8 cellular contexts compared by ENCODE assay signal in genomic region chr17:50269477-50270429, GRCh38. TPM values are rescaled to one million over a fixed set of nuclear protein-coding genes. Genes with fewer than 3 reads are reported as not detected.
DNase-seq lines count a peak whose midpoint lies in the region; ATAC-seq and TF ChIP-seq lines count a peak whose summit lies in the region.

No MANE protein-coding gene starts in this region.

- TF ChIP-seq CTCF in C4-2B (conservative IDR thresholded peaks at IDR 0.05), result peak; percentile 91
- peak; percentile 89 to 90 for TF ChIP-seq CTCF in GM23338 (conservative IDR thresholded peaks at IDR 0.05; ENCODE audit: low read depth in 2 of 2)

- DNase-seq in GM23338 (ENCODE audit: low spot score), result peak; percentile 88
- peak; percentile 13 for DNase-seq in NCI-H748 treated with DMSO at 0.1 percent for 48 hours (lab: John Stamatoyannopoulos, UW)
- peak; percentile 8 to 21 for DNase-seq in activated CD8-positive, alpha-beta memory T cell treated with anti-CD3 and anti-CD28 coated beads for 1 hour (ENCODE audit: extremely low read depth in 1 of 2, low read depth in 1 of 2)
- DNase-seq in erythroblast (lab: John Stamatoyannopoulos, UW), result peak; percentile 44 to 66
- peak; percentile 38 to 87 for DNase-seq in stimulated activated effector memory CD8-positive, alpha-beta T cell treated with anti-CD3 and anti-CD28 coated beads, Interleukin-12 subunit alpha, Interleukin-12 subunit beta, amount 100 ng/mL, for 72 hours (ENCODE audit: low spot score in 2 of 2)

- peaks cover 13% of the 10 kb centered on the region for H3K27me3 Mint-ChIP-seq in GM23338 (ENCODE audit: insufficient read depth, low read depth, poor library complexity)

- no peaks in the 10 kb centered on the region for H3K9me2 ChIP-seq in GM23338 (ENCODE audit: insufficient read depth)

- no peak overlapping the region for H3K4me3 Mint-ChIP-seq in GM23338
- no peak overlapping the region for H3K4me3 Mint-ChIP-seq in stimulated activated effector memory CD8-positive, alpha-beta T cell treated with anti-CD3 and anti-CD28 coated beads, Interleukin-12 subunit alpha, Interleukin-12 subunit beta, amount 100 ng/mL, for 72 hours

- no peaks in the 10 kb centered on the region for H3K9me3 ChIP-seq in muscle layer of duodenum (ENCODE audit: control insufficient read depth in 1 of 2, low read length in 2 of 2)

- H3K27me3 ChIP-seq in GM23338 (ENCODE audit: insufficient read depth) (peaks cover 15% of the 10 kb centered on the region; the same call in 1 of the 2 replicates), muscle layer of duodenum (ENCODE audit: low read depth, low read length) (peaks cover 4% of the 10 kb centered on the region)

- no peaks in the 10 kb centered on the region for H3F3A ChIP-seq in GM23338 (replicated peaks; ENCODE audit: low read depth)

- H3K4me3 ChIP-seq in GM23338 (no peak overlapping the region), muscle layer of duodenum (ENCODE audit: low read depth in 1 of 2, low read length in 2 of 2) (no peak overlapping the region)

- H3K36me3 Mint-ChIP-seq in GM23338 (ENCODE audit: low read depth), result no peaks in the 10 kb centered on the region
- no peaks in the 10 kb centered on the region for H3K36me3 Mint-ChIP-seq in stimulated activated effector memory CD8-positive, alpha-beta T cell treated with anti-CD3 and anti-CD28 coated beads, Interleukin-12 subunit alpha, Interleukin-12 subunit beta, amount 100 ng/mL, for 72 hours

- H3K4me1 Mint-ChIP-seq in GM23338, result peaks cover 46% of the 10 kb centered on the region
- H3K4me1 Mint-ChIP-seq in stimulated activated effector memory CD8-positive, alpha-beta T cell treated with anti-CD3 and anti-CD28 coated beads, Interleukin-12 subunit alpha, Interleukin-12 subunit beta, amount 100 ng/mL, for 72 hours, result peaks cover 9% of the 10 kb centered on the region

- H3K9me3 Mint-ChIP-seq in GM23338, result no peaks in the 10 kb centered on the region; the same call in 2 of the 3 replicates
- H3K9me3 Mint-ChIP-seq in stimulated activated effector memory CD8-positive, alpha-beta T cell treated with anti-CD3 and anti-CD28 coated beads, Interleukin-12 subunit alpha, Interleukin-12 subunit beta, amount 100 ng/mL, for 72 hours, result no peaks in the 10 kb centered on the region

- H3K27ac Mint-ChIP-seq in GM23338, result no peak overlapping the region
- no peak overlapping the region for H3K27ac Mint-ChIP-seq in stimulated activated effector memory CD8-positive, alpha-beta T cell treated with anti-CD3 and anti-CD28 coated beads, Interleukin-12 subunit alpha, Interleukin-12 subunit beta, amount 100 ng/mL, for 72 hours

- ATAC-seq in GM23338 (peak; percentile 43), HG03460 (IDR thresholded peaks at IDR 0.05; ENCODE audit: unreplicated experiment) (no peak)
- peak; percentile 79 for ATAC-seq in stimulated activated effector memory CD8-positive, alpha-beta T cell treated with anti-CD3 and anti-CD28 coated beads, Interleukin-12 subunit alpha, Interleukin-12 subunit beta, amount 100 ng/mL, for 72 hours

- H3K36me3 ChIP-seq in GM23338 (ENCODE audit: insufficient read depth), result no peaks in the 10 kb centered on the region
- no peaks in the 10 kb centered on the region for H3K36me3 ChIP-seq in muscle layer of duodenum (ENCODE audit: control insufficient read depth in 1 of 2, insufficient read depth in 2 of 2, low read length in 2 of 2)

- no peaks in the 10 kb centered on the region for H4K20me1 ChIP-seq in GM23338 (replicated peaks; ENCODE audit: insufficient read depth)

- peaks cover 32% of the 10 kb centered on the region for H3K4me1 ChIP-seq in GM23338 (ENCODE audit: insufficient read depth)
- peaks cover 15 to 52% of the 10 kb centered on the region in 2 donors for H3K4me1 ChIP-seq in muscle layer of duodenum (ENCODE audit: control insufficient read depth in 1 of 2, insufficient read depth in 2 of 2, low read length in 2 of 2)

- H3K79me2 ChIP-seq in GM23338 (replicated peaks; ENCODE audit: insufficient read depth), result no peaks in the 10 kb centered on the region

- no peak overlapping the region for H2AFZ ChIP-seq in GM23338

- H3K27ac ChIP-seq in C4-2B (no peak overlapping the region), GM23338 (ENCODE audit: low read depth) (no peak overlapping the region), muscle layer of duodenum (ENCODE audit: low read length) (peak overlapping the region; percentile 22)

- H3K4me2 ChIP-seq in GM23338, result no peak overlapping the region

- no peak for TF ChIP-seq POLR2A in erythroblast (IDR thresholded peaks at IDR 0.05; ENCODE audit: low read length)

TF ChIP-seq in GM23338, 12 proteins besides CTCF, POLR2A, EP300 and RAD21:
- no peak for TF ChIP-seq ZNF114 (CRISPR knock-in tag; IDR thresholded peaks at IDR 0.05)
- TF ChIP-seq CREB1 (CRISPR knock-in tag; IDR thresholded peaks at IDR 0.05; ENCODE audit: low read depth), result peak; percentile 14; the same call in 1 of the 2 replicates

RNA-seq across cellular contexts. Expression of gene TMEM92, which starts 4.5 kb away (rescaled TPM):
- 7.3 and 9.7 TPM in 2 replicates for total RNA-seq in GM23338 (2014; rRNA removed; shearing (Covaris generic))
- 13.4 and 18.4 TPM in 2 replicates for polyA plus RNA-seq in GM23338 (2016; fragmentation: Nextera tagmentation; extraction: Ambion mirVana)

Comparison
In these comparisons a context has a peak if more than half of its experiments do, and no peak if none do; other contexts are left out.
1. DNase-seq: peak in every context shown above with its lines; median percentile 88 in GM23338; 62 in stimulated activated effector memory CD8-positive, alpha-beta T cell treated with anti-CD3 and anti-CD28 coated beads, Interleukin-12 subunit alpha, Interleukin-12 subunit beta, amount 100 ng/mL, for 72 hours; 55 in erythroblast; 14 in activated CD8-positive, alpha-beta memory T cell treated with anti-CD3 and anti-CD28 coated beads for 1 hour; 13 in NCI-H748 treated with DMSO at 0.1 percent for 48 hours.